ENCODE assay signal across 22 cellular contexts in genomic region chr22:35473971-35474370, GRCh38.
"Had no signal": no experiment of that assay in that cellular context is flagged by ENCODE, and none has a peak within 500 bp of the region (broad histone marks: within the 10 kb centered on the region; RNA-seq: fewer than 3 reads in every experiment).

No MANE protein-coding gene starts in this region.

- H3K4me2 ChIP-seq: SK-N-SH had no signal

- H3K9me3 ChIP-seq: SK-N-SH had no signal

- H3K27ac ChIP-seq: HL-60, RWPE1 had no signal

- DNase-seq: Karpas-422, KG1, MM.1S, NCI-H1092 treated with DMSO at 0.1 percent for 48 hours, NCI-H1436, NCI-H187, NCI-H2029, NCI-H2081 treated with DMSO at 0.1 percent for 48 hours, NCI-H2171, NCI-H226, NCI-H446, NCI-H510A, NCI-H524 treated with DMSO at 0.1 percent for 48 hours, NCI-H69, NCI-H774, PC-3, SHP77, SK-N-SH, SW 1271 had no signal

- H3K9ac ChIP-seq: SK-N-SH had no signal

- ATAC-seq: Panc1, PC-3 had no signal
